Comparison of ENCODE assay signal across 1 cellular context in the genomic region with DNA sequence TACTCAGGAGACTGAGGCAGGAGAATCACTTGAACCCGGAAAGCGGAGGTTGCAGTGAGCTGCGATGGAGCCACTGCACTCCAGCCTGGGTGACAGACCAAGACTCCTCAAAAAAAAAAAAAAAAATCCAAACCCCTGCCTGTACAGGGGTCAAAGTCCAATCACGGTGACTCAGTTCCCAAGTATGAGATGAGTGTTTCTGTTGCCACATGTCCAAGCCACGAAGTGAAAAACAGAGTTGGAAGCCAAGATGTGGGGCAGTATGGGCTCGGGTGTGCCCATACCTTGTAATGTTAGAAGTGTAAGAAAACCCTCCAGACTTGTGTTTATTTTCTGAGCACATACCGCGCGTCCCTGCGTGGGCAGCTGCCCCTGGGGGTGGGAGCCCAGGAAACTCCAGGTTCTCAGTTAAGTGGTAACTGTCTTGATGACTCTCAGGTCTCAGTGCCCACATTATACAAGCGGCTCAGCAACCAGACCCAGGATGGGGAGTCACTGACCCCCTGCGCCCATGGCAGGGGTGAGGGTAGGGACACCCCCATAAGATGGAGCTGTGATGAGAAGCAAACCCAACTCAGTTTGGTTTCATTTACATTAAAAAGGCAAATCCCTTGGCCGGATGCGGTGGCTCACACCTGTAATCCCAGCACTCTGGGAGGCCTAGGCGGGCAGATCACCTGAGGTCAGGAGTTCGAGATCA.
TF ChIP-seq lines count a peak whose summit lies in the region.

No MANE protein-coding gene starts in this region.

TF ChIP-seq in endothelial cell of umbilical vein, 7 proteins besides CTCF, POLR2A, EP300 and RAD21 (continued from another document):
- peak; percentile 94 for TF ChIP-seq FOS (IDR thresholded peaks at IDR 0.05; ENCODE audit: borderline replicate concordance, insufficient read depth, low read length)
- TF ChIP-seq JUN (IDR thresholded peaks at IDR 0.05; ENCODE audit: borderline replicate concordance, insufficient read depth, insufficient read length, low read depth), result peak; percentile 88
- TF ChIP-seq EZH2 (IDR thresholded peaks at IDR 0.05; ENCODE audit: borderline replicate concordance, low read depth, low read length, severe bottlenecking), result no peak
- TF ChIP-seq MYC (IDR thresholded peaks at IDR 0.05; ENCODE audit: low read depth, low read length), result peak; percentile 83
- TF ChIP-seq, protein P1, sequence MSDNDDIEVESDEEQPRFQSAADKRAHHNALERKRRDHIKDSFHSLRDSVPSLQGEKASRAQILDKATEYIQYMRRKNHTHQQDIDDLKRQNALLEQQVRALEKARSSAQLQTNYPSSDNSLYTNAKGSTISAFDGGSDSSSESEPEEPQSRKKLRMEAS (IDR thresholded peaks at IDR 0.05; ENCODE audit: insufficient read depth, insufficient read length), result peak; percentile 64
- peak; percentile 77 for TF ChIP-seq POLR2AphosphoS5 (IDR thresholded peaks at IDR 0.05; ENCODE audit: insufficient read depth, low read depth, low read length)
